1 cellular context compared by ENCODE assay signal in the genomic region with DNA sequence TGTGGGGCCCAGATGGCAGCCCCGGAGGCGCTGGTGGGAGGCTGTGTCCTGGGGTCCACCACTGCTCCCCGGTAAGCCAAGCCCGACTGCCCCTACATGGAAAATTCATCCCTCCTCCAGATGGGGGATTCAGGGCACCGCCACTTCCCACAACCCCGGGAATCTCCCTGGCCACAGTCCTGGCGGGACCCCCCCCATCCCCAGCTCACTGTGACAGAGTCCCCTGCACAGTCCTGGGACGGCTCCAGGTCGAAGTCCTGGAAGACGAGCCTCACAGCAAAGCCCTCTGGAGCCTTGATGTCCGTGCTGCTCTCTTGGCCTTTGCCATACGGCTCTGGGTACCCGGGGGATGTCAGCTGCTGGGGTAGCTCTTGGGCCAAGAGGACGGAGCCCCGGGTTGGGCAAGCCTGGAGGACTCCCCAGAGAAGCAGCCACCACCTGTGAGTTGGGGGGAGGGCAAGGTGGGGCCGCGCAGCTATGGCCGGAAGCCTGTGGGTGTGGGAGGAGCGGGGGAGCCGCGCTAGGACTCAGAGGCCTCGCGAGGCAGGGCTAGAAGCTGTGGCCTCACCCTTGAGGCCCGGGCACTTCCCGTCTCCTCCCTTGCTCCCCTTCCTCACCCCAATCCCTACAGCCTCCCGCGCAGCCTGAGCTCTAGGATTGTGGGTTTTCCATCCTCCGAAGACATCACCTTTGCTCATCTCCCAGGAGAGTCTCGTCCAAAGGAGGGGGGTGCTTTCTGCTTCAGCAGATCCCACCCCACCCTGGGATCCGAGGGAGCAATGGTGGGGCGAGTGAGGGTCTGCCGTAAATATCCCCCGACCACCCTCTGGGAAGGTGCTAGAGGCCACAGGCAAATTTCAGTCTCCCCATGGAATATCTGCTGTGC.
TF ChIP-seq lines count a peak whose summit lies in the region.

No MANE protein-coding gene starts in this region.

TF ChIP-seq in HepG2, 621 proteins besides CTCF, POLR2A, EP300 and RAD21 (continued from another document and continues in another):
- no peak; the same call in 1 of the 2 replicates for TF ChIP-seq ZBTB39 (CRISPR knock-in tag; IDR thresholded peaks at IDR 0.05)
- TF ChIP-seq ZNF142 (CRISPR knock-in tag; IDR thresholded peaks at IDR 0.05) = no peak
- 0 out of 2 replicates have a peak, but pooled peaks have one; percentile 40 for TF ChIP-seq ZNF713 (CRISPR knock-in tag; IDR thresholded peaks at IDR 0.05)
- 0 out of 2 replicates have a peak, but pooled peaks have one; percentile 30 for TF ChIP-seq CEBPG (CRISPR knock-in tag; IDR thresholded peaks at IDR 0.05)
- TF ChIP-seq GABPA (IDR thresholded peaks at IDR 0.05; ENCODE audit: low read depth, low read length) = peak; percentile 44; the same call in 1 of the 2 replicates
- peak; percentile 59 for TF ChIP-seq GABPA (CRISPR knock-in tag; IDR thresholded peaks at IDR 0.05; ENCODE audit: low read depth)
- TF ChIP-seq NONO (IDR thresholded peaks at IDR 0.05) = no peak
- peak; percentile 72; the same call in 1 of the 2 replicates for TF ChIP-seq NONO (CRISPR knock-in tag; conservative IDR thresholded peaks at IDR 0.05)
- TF ChIP-seq, protein P1, sequence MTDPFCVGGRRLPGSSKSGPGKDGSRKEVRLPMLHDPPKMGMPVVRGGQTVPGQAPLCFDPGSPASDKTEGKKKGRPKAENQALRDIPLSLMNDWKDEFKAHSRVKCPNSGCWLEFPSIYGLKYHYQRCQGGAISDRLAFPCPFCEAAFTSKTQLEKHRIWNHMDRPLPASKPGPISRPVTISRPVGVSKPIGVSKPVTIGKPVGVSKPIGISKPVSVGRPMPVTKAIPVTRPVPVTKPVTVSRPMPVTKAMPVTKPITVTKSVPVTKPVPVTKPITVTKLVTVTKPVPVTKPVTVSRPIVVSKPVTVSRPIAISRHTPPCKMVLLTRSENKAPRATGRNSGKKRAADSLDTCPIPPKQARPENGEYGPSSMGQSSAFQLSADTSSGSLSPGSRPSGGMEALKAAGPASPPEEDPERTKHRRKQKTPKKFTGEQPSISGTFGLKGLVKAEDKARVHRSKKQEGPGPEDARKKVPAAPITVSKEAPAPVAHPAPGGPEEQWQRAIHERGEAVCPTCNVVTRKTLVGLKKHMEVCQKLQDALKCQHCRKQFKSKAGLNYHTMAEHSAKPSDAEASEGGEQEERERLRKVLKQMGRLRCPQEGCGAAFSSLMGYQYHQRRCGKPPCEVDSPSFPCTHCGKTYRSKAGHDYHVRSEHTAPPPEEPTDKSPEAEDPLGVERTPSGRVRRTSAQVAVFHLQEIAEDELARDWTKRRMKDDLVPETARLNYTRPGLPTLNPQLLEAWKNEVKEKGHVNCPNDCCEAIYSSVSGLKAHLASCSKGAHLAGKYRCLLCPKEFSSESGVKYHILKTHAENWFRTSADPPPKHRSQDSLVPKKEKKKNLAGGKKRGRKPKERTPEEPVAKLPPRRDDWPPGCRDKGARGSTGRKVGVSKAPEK (CRISPR knock-in tag; IDR thresholded peaks at IDR 0.05; ENCODE audit: borderline replicate concordance) = no peak
- TF ChIP-seq ZNF879 (CRISPR knock-in tag; IDR thresholded peaks at IDR 0.05) = no peak
- TF ChIP-seq ZFY (CRISPR knock-in tag; IDR thresholded peaks at IDR 0.05) = peak; percentile 70
- TF ChIP-seq DNMT3B (CRISPR knock-in tag; conservative IDR thresholded peaks at IDR 0.05) = 0 out of 2 replicates have a peak, but pooled peaks have one; percentile 21
- 0 out of 2 replicates have a peak, but pooled peaks have one; percentile 33 for TF ChIP-seq ZNF414 (CRISPR knock-in tag; IDR thresholded peaks at IDR 0.05)
- no peak for TF ChIP-seq ZBED4 (CRISPR knock-in tag; IDR thresholded peaks at IDR 0.05; ENCODE audit: borderline replicate concordance)
- no peak for TF ChIP-seq MAFG (CRISPR knock-in tag; IDR thresholded peaks at IDR 0.05)
- peak; percentile 41; the same call in 1 of the 2 replicates for TF ChIP-seq ZNF678 (CRISPR knock-in tag; IDR thresholded peaks at IDR 0.05)
- TF ChIP-seq ZSCAN22 (CRISPR knock-in tag; IDR thresholded peaks at IDR 0.05) = no peak
- TF ChIP-seq ZNF17 (CRISPR knock-in tag; IDR thresholded peaks at IDR 0.05) = no peak
- TF ChIP-seq KLF9 (CRISPR knock-in tag; IDR thresholded peaks at IDR 0.05; ENCODE audit: low read depth) = peak; percentile 62; the same call in 1 of the 2 replicates
- peak; percentile 97 for TF ChIP-seq ZNF740 (CRISPR knock-in tag; IDR thresholded peaks at IDR 0.05)
- TF ChIP-seq, protein P2, sequence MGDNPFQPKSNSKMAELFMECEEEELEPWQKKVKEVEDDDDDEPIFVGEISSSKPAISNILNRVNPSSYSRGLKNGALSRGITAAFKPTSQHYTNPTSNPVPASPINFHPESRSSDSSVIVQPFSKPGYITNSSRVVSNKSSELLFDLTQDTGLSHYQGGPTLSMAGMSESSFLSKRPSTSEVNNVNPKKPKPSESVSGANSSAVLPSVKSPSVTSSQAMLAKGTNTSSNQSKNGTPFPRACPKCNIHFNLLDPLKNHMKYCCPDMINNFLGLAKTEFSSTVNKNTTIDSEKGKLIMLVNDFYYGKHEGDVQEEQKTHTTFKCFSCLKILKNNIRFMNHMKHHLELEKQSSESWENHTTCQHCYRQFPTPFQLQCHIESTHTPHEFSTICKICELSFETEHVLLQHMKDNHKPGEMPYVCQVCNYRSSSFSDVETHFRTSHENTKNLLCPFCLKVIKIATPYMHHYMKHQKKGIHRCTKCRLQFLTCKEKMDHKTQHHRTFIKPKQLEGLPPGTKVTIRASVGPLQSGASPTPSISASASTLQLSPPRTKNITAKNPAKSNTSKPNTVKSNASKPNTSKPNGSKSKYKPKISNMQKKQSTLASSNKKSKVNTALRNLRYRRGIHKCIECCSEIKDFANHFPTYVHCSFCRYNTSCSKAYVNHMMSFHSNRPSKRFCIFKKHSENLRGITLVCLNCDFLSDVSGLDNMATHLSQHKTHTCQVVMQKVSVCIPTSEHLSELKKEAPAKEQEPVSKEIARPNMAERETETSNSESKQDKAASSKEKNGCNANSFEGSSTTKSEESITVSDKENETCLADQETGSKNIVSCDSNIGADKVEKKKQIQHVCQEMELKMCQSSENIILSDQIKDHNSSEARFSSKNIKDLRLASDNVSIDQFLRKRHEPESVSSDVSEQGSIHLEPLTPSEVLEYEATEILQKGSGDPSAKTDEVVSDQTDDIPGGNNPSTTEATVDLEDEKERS (CRISPR knock-in tag; IDR thresholded peaks at IDR 0.05) = peak; percentile 19; the same call in 1 of the 2 replicates
- no peak; the same call in 1 of the 2 replicates for TF ChIP-seq ZNF614 (CRISPR knock-in tag; IDR thresholded peaks at IDR 0.05; ENCODE audit: borderline replicate concordance)
- no peak for TF ChIP-seq MTERF4 (CRISPR knock-in tag; IDR thresholded peaks at IDR 0.05)
- no peak for TF ChIP-seq GLI4 (CRISPR knock-in tag; IDR thresholded peaks at IDR 0.05; ENCODE audit: borderline replicate concordance)
- TF ChIP-seq FLYWCH1 (CRISPR knock-in tag; IDR thresholded peaks at IDR 0.05) = no peak
- 0 out of 2 replicates have a peak, but pooled peaks have one; percentile 28 for TF ChIP-seq ZNF354B (CRISPR knock-in tag; IDR thresholded peaks at IDR 0.05)
- TF ChIP-seq NR2F2 (IDR thresholded peaks at IDR 0.05; ENCODE audit: borderline replicate concordance, low read depth) = no peak
- TF ChIP-seq U2AF1 (optimal IDR thresholded peaks at IDR 0.05; ENCODE audit: low read depth, low read length) = peak; percentile 18
- no peak for TF ChIP-seq PHB2 (IDR thresholded peaks at IDR 0.05; ENCODE audit: partially characterized antibody)
- TF ChIP-seq ZNF180 (CRISPR knock-in tag; IDR thresholded peaks at IDR 0.05; ENCODE audit: borderline replicate concordance, low read depth) = no peak
- peak; percentile 73 for TF ChIP-seq ZC3H4 (CRISPR knock-in tag; IDR thresholded peaks at IDR 0.05; ENCODE audit: borderline replicate concordance)
